Comparison of ENCODE assay signal across 8 cellular contexts in the genomic region with DNA sequence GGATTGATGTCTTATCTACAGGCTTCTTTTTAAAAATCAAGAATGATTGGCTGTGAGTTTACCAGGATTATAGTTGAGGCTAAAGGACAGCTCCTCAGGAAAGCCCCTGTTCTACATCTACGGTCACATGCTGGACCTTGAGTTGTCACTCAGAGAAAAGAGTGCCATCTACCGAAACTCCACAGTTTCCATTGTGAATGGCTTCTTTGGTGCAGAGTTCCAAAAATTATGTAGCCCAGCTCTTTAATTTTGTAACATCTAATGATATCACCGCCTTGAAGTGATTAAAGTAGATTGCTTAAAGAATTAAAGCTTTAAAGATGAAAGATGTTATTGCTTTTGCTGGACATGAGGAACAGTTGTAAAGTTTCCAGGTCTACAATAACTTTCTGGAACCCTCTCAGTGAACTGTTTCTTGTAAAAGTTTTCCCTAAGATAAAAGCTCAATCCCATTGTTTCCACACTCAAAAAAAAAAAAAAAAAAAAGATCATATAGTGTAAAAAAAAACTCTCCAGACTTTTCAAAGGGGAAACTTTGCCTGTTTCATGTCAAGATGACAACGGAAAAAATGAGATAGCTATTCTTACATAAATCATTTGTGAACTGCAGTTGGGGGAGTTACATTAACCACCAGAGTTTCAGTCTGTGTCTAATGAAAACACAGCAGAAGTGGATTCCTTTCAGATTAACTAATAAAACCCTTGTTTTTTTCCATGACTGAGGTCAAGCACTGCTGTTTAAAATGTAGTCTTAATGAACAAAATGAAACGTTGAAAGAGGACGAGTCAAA. TPM values are rescaled to one million over a fixed set of nuclear protein-coding genes. Genes with fewer than 3 reads are reported as not detected.
A peak's percentile ranks its signal among the peaks of the same experiment; 100 is the strongest.
DNase-seq lines count a peak whose midpoint lies in the region; ATAC-seq, FAIRE-seq and TF ChIP-seq lines count a peak whose summit lies in the region.

No MANE protein-coding gene starts in this region.

- peak; percentile 99 for FAIRE-seq in endometrium (lab: Jason Lieb, UNC)

- ATAC-seq in GM18517 (IDR thresholded peaks at IDR 0.05; ENCODE audit: unreplicated experiment), result peak; percentile 83
- ATAC-seq in esophagus mucosa, result no peak

- intact Hi-C loops in ovary (cut with DNase I), result loop anchor here in 3 of 4 donors (5.0 to 10.0 kb wide), 3 partner anchors 194 to 456 kb away; no protein-coding TSS in a partner anchor

- peak in 1 of 3 donors; percentile 19 for TF ChIP-seq CTCF in ovary (IDR thresholded peaks at IDR 0.05)

- DNase-seq in H7 (peak; percentile 12), MG63 (peak; percentile 24), ovary (peak in 2 of 5 donors; percentile 27 to 44), SIG-M5 treated with dmso at 0.1 percent for 504 hours (lab: John Stamatoyannopoulos, UW; ENCODE audit: unreplicated experiment) (no peak), superior temporal gyrus (ENCODE audit: extremely low spot score) (no peak)

- no peak for TF ChIP-seq POLR2A in ovary (IDR thresholded peaks at IDR 0.05)

- H3K9me3 ChIP-seq in MG63 (no peaks in the 10 kb centered on the region), ovary (no peaks in the 10 kb centered on the region)

- H3K36me3 ChIP-seq in H7 (replicated peaks; ENCODE audit: control insufficient read depth, insufficient read depth, low read length) (no peaks in the 10 kb centered on the region), MG63 (no peaks in the 10 kb centered on the region), ovary (no peaks in the 10 kb centered on the region)

- no peaks in the 10 kb centered on the region for H3K27me3 ChIP-seq in H7 (ENCODE audit: control insufficient read depth, insufficient read depth, low read length)
- H3K27me3 ChIP-seq in MG63, result no peaks in the 10 kb centered on the region
- H3K27me3 ChIP-seq in ovary, result no peaks in the 10 kb centered on the region

- H3K27ac ChIP-seq in ovary, result peak overlapping the region; percentile 9 to 79

- peaks cover 1% of the 10 kb centered on the region for H3K4me1 ChIP-seq in ovary (ENCODE audit: insufficient read depth)

- peak; percentile 23 for TF ChIP-seq EP300 in ovary (IDR thresholded peaks at IDR 0.05)

- H3K4me3 ChIP-seq in H7 (ENCODE audit: insufficient read depth, low read depth, low read length) (no peak overlapping the region), MG63 (peak overlapping the region; percentile 18), ovary (peak overlapping the region; percentile 11)

- 3 to 4% (median 4%) methylated on average over 6 of the region's 6 CpGs for WGBS in ovary, 3 donors

RNA-seq across cellular contexts. Expression of gene COL3A1, which starts 4.3 kb away (rescaled TPM):
- total RNA-seq in H7 (2014; rRNA removed; shearing (Covaris generic)), result not detected in 2 replicates
- 104 and 106 TPM in 2 replicates for total RNA-seq in MG63 (2014; rRNA removed; shearing (Covaris generic); ENCODE audit: low replicate concordance)
- 100 to 1,000 TPM; 105 to 361 (median 264) TPM for total RNA-seq in ovary
- 100 to 1,000 TPM; 289 to 829 TPM for polyA plus RNA-seq in ovary
- total RNA-seq in esophagus mucosa, result 43.8 TPM

Comparison
In these comparisons a context has a peak if more than half of its experiments do, and no peak if none do; other contexts are left out.
1. DNase-seq: peak in H7 (single experiment) and MG63 (single experiment); none in SIG-M5 treated with dmso at 0.1 percent for 504 hours (single experiment) and superior temporal gyrus (single experiment).
2. RNA of gene COL3A1, which starts 4.3 kb away (total RNA-seq): 105 to 361 TPM in ovary, 104 to 106 TPM in MG63 and 43.8 TPM in esophagus mucosa (single experiment); not detected in H7; every median in the first group is over 10 times any median in the second.